17 cellular contexts compared by ENCODE assay signal in genomic region chr12:121448771-121449315, GRCh38.
"Had no signal": no experiment of that assay in that cellular context is flagged by ENCODE, and none has a peak within 500 bp of the region (broad histone marks: within the 10 kb centered on the region; RNA-seq: fewer than 3 reads in every experiment).

No MANE protein-coding gene starts in this region.

- H3K27me3 Mint-ChIP-seq: activated CD8-positive, alpha-beta T cell treated with anti-CD3 and anti-CD28 coated beads for 36 hours; natural killer cell treated with Interleukin-12 subunit alpha and Interleukin-12 subunit beta and Interleukin-15 and Interleukin-18, amount 100 ng/mL, for 72 hours; stimulated activated naive CD8-positive, alpha-beta T cell treated with anti-CD3 and anti-CD28 coated beads, Interleukin-15, Interleukin-2, amounts not matched to agents 100 ng/mL and 50 ng/mL, for 24 hours; type B pancreatic cell had no signal

- DNase-seq: activated CD8-positive, alpha-beta T cell treated with anti-CD3 and anti-CD28 coated beads for 36 hours; activated T-cell treated with anti-CD3 and anti-CD28 coated beads, Interleukin-2, amount 50 U/mL, for 4 hours; amniotic stem cell; body of pancreas; central memory CD4-positive, alpha-beta T cell; colonic mucosa; foreskin fibroblast; kidney glomerular epithelial cell; left ventricle myocardium superior; mesenchymal stem cell; occipital lobe; stimulated activated CD4-positive, alpha-beta T cell treated with anti-CD3 and anti-CD28 coated beads, Interleukin-15, amount 100 ng/mL, for 24 hours; stimulated activated CD4-positive, alpha-beta T cell treated with anti-CD3 and anti-CD28 coated beads, Interleukin-4, amount 100 ng/mL, for 24 hours had no signal

- ATAC-seq: activated CD8-positive, alpha-beta T cell treated with anti-CD3 and anti-CD28 coated beads for 36 hours; activated naive CD4-positive, alpha-beta T cell treated with anti-CD3 and anti-CD28 coated beads, Interleukin-2, amount 50 U/mL, for 72 hours; activated T-cell treated with anti-CD3 and anti-CD28 coated beads, Interleukin-2, amount 50 U/mL, for 4 hours; body of pancreas; left ventricle myocardium superior; natural killer cell treated with Interleukin-12 subunit alpha and Interleukin-12 subunit beta and Interleukin-15 and Interleukin-18, amount 100 ng/mL, for 72 hours had no signal

- H3K4me3 Mint-ChIP-seq: activated CD8-positive, alpha-beta T cell treated with anti-CD3 and anti-CD28 coated beads for 36 hours; activated T-cell treated with anti-CD3 and anti-CD28 coated beads, Interleukin-2, amount 50 U/mL, for 4 hours; natural killer cell treated with Interleukin-12 subunit alpha and Interleukin-12 subunit beta and Interleukin-15 and Interleukin-18, amount 100 ng/mL, for 72 hours; stimulated activated naive CD8-positive, alpha-beta T cell treated with anti-CD3 and anti-CD28 coated beads, Interleukin-15, Interleukin-2, amounts not matched to agents 100 ng/mL and 50 ng/mL, for 24 hours; type B pancreatic cell had no signal

- H3K9me3 Mint-ChIP-seq: activated CD8-positive, alpha-beta T cell treated with anti-CD3 and anti-CD28 coated beads for 36 hours; activated naive CD4-positive, alpha-beta T cell treated with anti-CD3 and anti-CD28 coated beads, Interleukin-2, amount 50 U/mL, for 72 hours; activated T-cell treated with anti-CD3 and anti-CD28 coated beads, Interleukin-2, amount 50 U/mL, for 4 hours; natural killer cell treated with Interleukin-12 subunit alpha and Interleukin-12 subunit beta and Interleukin-15 and Interleukin-18, amount 100 ng/mL, for 72 hours; stimulated activated naive CD8-positive, alpha-beta T cell treated with anti-CD3 and anti-CD28 coated beads, Interleukin-15, Interleukin-2, amounts not matched to agents 100 ng/mL and 50 ng/mL, for 24 hours; type B pancreatic cell had no signal

- H3K36me3 Mint-ChIP-seq: natural killer cell treated with Interleukin-12 subunit alpha and Interleukin-12 subunit beta and Interleukin-15 and Interleukin-18, amount 100 ng/mL, for 72 hours had no signal

- H3K27ac Mint-ChIP-seq: activated CD8-positive, alpha-beta T cell treated with anti-CD3 and anti-CD28 coated beads for 36 hours; natural killer cell treated with Interleukin-12 subunit alpha and Interleukin-12 subunit beta and Interleukin-15 and Interleukin-18, amount 100 ng/mL, for 72 hours; stimulated activated naive CD8-positive, alpha-beta T cell treated with anti-CD3 and anti-CD28 coated beads, Interleukin-15, Interleukin-2, amounts not matched to agents 100 ng/mL and 50 ng/mL, for 24 hours; type B pancreatic cell had no signal
